ENCODE assay signal across 20 cellular contexts in the genomic region with DNA sequence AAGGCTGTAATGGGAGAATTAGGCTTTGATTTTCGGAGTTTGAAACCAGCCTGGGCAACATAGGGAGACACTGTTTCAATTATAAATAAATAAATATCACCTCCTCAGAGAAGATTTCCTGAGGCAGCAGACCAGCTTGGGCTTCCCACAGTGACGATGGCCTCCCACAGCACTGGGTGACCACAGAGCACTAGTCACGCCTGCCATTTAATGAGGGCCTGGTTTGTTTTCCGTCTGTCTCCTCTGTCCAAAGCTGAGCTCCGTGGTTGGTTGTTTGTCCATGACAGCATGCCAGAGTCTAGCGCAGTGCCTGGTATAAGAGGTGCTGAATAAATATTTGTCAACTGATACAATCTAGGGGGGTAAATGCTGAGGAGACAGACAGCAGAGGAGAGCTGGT. TPM values are rescaled to one million over a fixed set of nuclear protein-coding genes. Genes with fewer than 3 reads are reported as not detected.
"Had no signal": no experiment of that assay in that cellular context is flagged by ENCODE, and none has a peak within 500 bp of the region (broad histone marks: within the 10 kb centered on the region; RNA-seq: fewer than 3 reads in every experiment).

No MANE protein-coding gene starts in this region.

- H3K9ac ChIP-seq: parathyroid adenoma had no signal

- H3K9me3 ChIP-seq: esophagus muscularis mucosa, thyroid gland had no signal

- ATAC-seq: left cardiac atrium, right cardiac atrium had no signal

- H3K4me3 Mint-ChIP-seq: activated CD4-positive, alpha-beta T cell treated with anti-CD3 and anti-CD28 coated beads for 36 hours; activated naive CD8-positive, alpha-beta T cell treated with anti-CD3 and anti-CD28 coated beads for 36 hours; stimulated activated naive CD8-positive, alpha-beta T cell treated with anti-CD3 and anti-CD28 coated beads, Interleukin-15, Interleukin-2, amounts not matched to agents 100 ng/mL and 50 ng/mL, for 24 hours; WTC11 had no signal

- H3K4me1 ChIP-seq: parathyroid adenoma had no signal

- H3K4me3 ChIP-seq: thyroid gland had no signal

- DNase-seq: activated CD4-positive, alpha-beta T cell treated with anti-CD3 and anti-CD28 coated beads for 36 hours; activated CD4-positive, alpha-beta T cell treated with anti-CD3 and anti-CD28 coated beads, Interleukin-2, amount 50 U/mL, for 4 hours; activated naive CD4-positive, alpha-beta T cell treated with Interleukin-2 at 50 U/mL for 16 hours; activated naive CD8-positive, alpha-beta T cell treated with anti-CD3 and anti-CD28 coated beads for 36 hours; activated T-cell treated with anti-CD3 and anti-CD28 coated beads, Interleukin-2, amount 50 U/mL, for 48 hours; cerebellar nuclear complex; hypothalamus; left cardiac atrium; nephron progenitor cell; nucleus accumbens; right cardiac atrium; stimulated activated CD4-positive, alpha-beta T cell treated with anti-CD3 and anti-CD28 coated beads, Interleukin-12 subunit alpha, Interleukin-12 subunit beta, amount 100 ng/mL, for 4 hours; substantia nigra; thyroid gland had no signal

- H3K27ac ChIP-seq: coronary artery, esophagus muscularis mucosa, parathyroid adenoma, thyroid gland had no signal

- H3K9me3 Mint-ChIP-seq: activated naive CD8-positive, alpha-beta T cell treated with anti-CD3 and anti-CD28 coated beads for 36 hours; nephron progenitor cell; stimulated activated naive CD8-positive, alpha-beta T cell treated with anti-CD3 and anti-CD28 coated beads, Interleukin-15, Interleukin-2, amounts not matched to agents 100 ng/mL and 50 ng/mL, for 24 hours; WTC11 had no signal

- H3K27ac Mint-ChIP-seq: activated CD4-positive, alpha-beta T cell treated with anti-CD3 and anti-CD28 coated beads for 36 hours; activated naive CD8-positive, alpha-beta T cell treated with anti-CD3 and anti-CD28 coated beads for 36 hours; nephron progenitor cell; stimulated activated naive CD8-positive, alpha-beta T cell treated with anti-CD3 and anti-CD28 coated beads, Interleukin-15, Interleukin-2, amounts not matched to agents 100 ng/mL and 50 ng/mL, for 24 hours; WTC11 had no signal

- H3K36me3 ChIP-seq: esophagus muscularis mucosa, thyroid gland had no signal

- H3K36me3 Mint-ChIP-seq: activated naive CD8-positive, alpha-beta T cell treated with anti-CD3 and anti-CD28 coated beads for 36 hours; WTC11 had no signal

- H3K79me2 ChIP-seq: parathyroid adenoma had no signal

- H2AFZ ChIP-seq: parathyroid adenoma had no signal

RNA-seq across cellular contexts. Expression of gene PDGFRA, which starts 10.4 kb away (rescaled TPM):
- total RNA-seq: activated CD4-positive, alpha-beta T cell treated with anti-CD3 and anti-CD28 coated beads for 36 hours; activated CD8-positive, alpha-beta memory T cell treated with anti-CD3 and anti-CD28 coated beads for 36 hours; activated naive CD8-positive, alpha-beta T cell treated with anti-CD3 and anti-CD28 coated beads for 36 hours had no signal
